Comparison of ENCODE assay signal across 7 cellular contexts in genomic region chr13:105442941-105443340, GRCh38. TPM values are rescaled to one million over a fixed set of nuclear protein-coding genes. Genes with fewer than 3 reads are reported as not detected.
A peak's percentile ranks its signal among the peaks of the same experiment; 100 is the strongest.
DNase-seq lines count a peak whose midpoint lies in the region; ATAC-seq and TF ChIP-seq lines count a peak whose summit lies in the region.

No MANE protein-coding gene starts in this region.

- DNase-seq in HCT116 (ENCODE audit: low read depth, low spot score) (peak; percentile 87), RKO (ENCODE audit: low spot score) (peak; percentile 90), foreskin keratinocyte (peak; percentile 98 to 99), smooth muscle cell (lab: John Stamatoyannopoulos, UW; ENCODE audit: unreplicated experiment) (no peak), GM19240 (ENCODE audit: insufficient read length, low spot score) (no peak), HAP-1 (ENCODE audit: low spot score in 2 of 2) (no peak)
- no peak for DNase-seq in T-helper 2 cell treated with Interferon-gamma antibody and Interleukin-4, amounts not matched to agents 5 μg/mL and 100 μg/mL, for 36 hours (ENCODE audit: low spot score)

- H3K79me2 ChIP-seq in HCT116 (ENCODE audit: insufficient read depth, low read length) (no peaks in the 10 kb centered on the region), smooth muscle cell (ENCODE audit: low read depth) (no peaks in the 10 kb centered on the region)

- no peak overlapping the region for H3K4me3 Mint-ChIP-seq in T-helper 2 cell treated with Interferon-gamma antibody and Interleukin-4, amounts not matched to agents 5 μg/mL and 100 μg/mL, for 36 hours

- no peaks in the 10 kb centered on the region for H3K9me3 Mint-ChIP-seq in T-helper 2 cell treated with Interferon-gamma antibody and Interleukin-4, amounts not matched to agents 5 μg/mL and 100 μg/mL, for 36 hours

- H3K36me3 Mint-ChIP-seq in T-helper 2 cell treated with Interferon-gamma antibody and Interleukin-4, amounts not matched to agents 5 μg/mL and 100 μg/mL, for 36 hours (ENCODE audit: low read depth), result no peaks in the 10 kb centered on the region

- RAD21 ChIA-PET in HCT116 (lab: Charles Lee; ENCODE audit: low non-redundant PET in 1 of 2, low total read pairs in 2 of 2, uncharacterized antibody in 2 of 2, unreplicated experiment in 2 of 2), result no interaction called here

- peak; percentile 54 for ATAC-seq in HCT116
- peak; percentile 99 for ATAC-seq in foreskin keratinocyte

- no peaks in the 10 kb centered on the region for H3K36me3 ChIP-seq in HCT116 (ENCODE audit: control insufficient read depth in 1 of 2, insufficient read depth in 2 of 2, low read length in 2 of 2)
- no peaks in the 10 kb centered on the region for H3K36me3 ChIP-seq in smooth muscle cell (ENCODE audit: low read depth)
- no peaks in the 10 kb centered on the region for H3K36me3 ChIP-seq in HAP-1 (replicated peaks)

- WGBS in smooth muscle cell (ENCODE audit: low lambda C conversion rate), result 50% methylated on average over 1 of the region's 1 CpG

- H3K4me1 ChIP-seq in HCT116 (ENCODE audit: control insufficient read depth in 1 of 2, insufficient read depth in 2 of 2, low read length in 2 of 2) (peaks cover 0 to 10% of the 10 kb centered on the region in 2 experiments), foreskin keratinocyte (peaks cover 23% of the 10 kb centered on the region), smooth muscle cell (ENCODE audit: low read depth) (no peaks in the 10 kb centered on the region), HAP-1 (no peaks in the 10 kb centered on the region)

- POLR2A ChIA-PET in HCT116 (lab: Charles Lee), result no interaction called here

- BruUV-seq in HCT116 (replicated peaks; lab: Mats Ljungman, UMichigan), result no TSS peak

- H2AFZ ChIP-seq in HCT116 (ENCODE audit: low read depth, low read length, poor library complexity, severe bottlenecking) (peak overlapping the region; percentile 89), smooth muscle cell (ENCODE audit: low read depth) (no peak overlapping the region)

- H3K27me3 ChIP-seq in HCT116 (ENCODE audit: insufficient read depth, low read length) (no peaks in the 10 kb centered on the region), foreskin keratinocyte (no peaks in the 10 kb centered on the region), smooth muscle cell (ENCODE audit: low read depth) (no peaks in the 10 kb centered on the region), HAP-1 (ENCODE audit: low read depth) (no peaks in the 10 kb centered on the region)

- no peak overlapping the region for H3K27ac ChIP-seq in HCT116 (ENCODE audit: low read depth, low read length)
- peak overlapping the region; percentile 94 for H3K27ac ChIP-seq in foreskin keratinocyte
- H3K27ac ChIP-seq in smooth muscle cell (ENCODE audit: low read depth), result peak overlapping the region; percentile 93

- no peaks in the 10 kb centered on the region for H3K9me3 ChIP-seq in HCT116 (ENCODE audit: control insufficient read depth in 1 of 2, insufficient read depth in 1 of 2, low read depth in 1 of 2, low read length in 2 of 2)
- H3K9me3 ChIP-seq in smooth muscle cell (replicated peaks; ENCODE audit: low read depth), result no peaks in the 10 kb centered on the region
- no peaks in the 10 kb centered on the region for H3K9me3 ChIP-seq in HAP-1

- TF ChIP-seq POLR2A in HCT116 (IDR thresholded peaks at IDR 0.05; ENCODE audit: borderline replicate concordance, extremely low read depth, insufficient read depth, insufficient read length), result no peak

- no peak for TF ChIP-seq CTCF in HCT116 (IDR thresholded peaks at IDR 0.05 in 2 of 3, conservative IDR thresholded peaks at IDR 0.05 in 1 of 3; ENCODE audit: borderline replicate concordance in 1 of 3, insufficient read depth in 1 of 3, low read depth in 2 of 3, low read length in 2 of 3)
- no peak for TF ChIP-seq CTCF in foreskin keratinocyte (conservative IDR thresholded peaks at IDR 0.05)
- TF ChIP-seq CTCF in smooth muscle cell (IDR thresholded peaks at IDR 0.05; ENCODE audit: borderline replicate concordance, insufficient read depth, poor library complexity, severe bottlenecking), result no peak

- peaks cover 4% of the 10 kb centered on the region; the same call in 1 of the 2 replicates for H3K9me2 ChIP-seq in HCT116 (ENCODE audit: insufficient read depth)

- no peaks in the 10 kb centered on the region for H3F3A ChIP-seq in smooth muscle cell (ENCODE audit: low read depth)

- H3K9ac ChIP-seq in HCT116 (ENCODE audit: low read length) (no peak overlapping the region), smooth muscle cell (ENCODE audit: low read depth) (peak overlapping the region; percentile 70)

- H3K4me2 ChIP-seq in HCT116 (ENCODE audit: low read length) (peak overlapping the region; percentile 18), smooth muscle cell (no peak overlapping the region)

- no peaks in the 10 kb centered on the region for H3K27me3 Mint-ChIP-seq in T-helper 2 cell treated with Interferon-gamma antibody and Interleukin-4, amounts not matched to agents 5 μg/mL and 100 μg/mL, for 36 hours (ENCODE audit: low read depth)

- CTCF ChIA-PET in HCT116 (lab: Charles Lee), result no interaction called here

- H3K4me3 ChIP-seq in HCT116 (replicated peaks in 1 of 2; ENCODE audit: low read depth in 1 of 2, low read length in 2 of 2) (no peak overlapping the region), smooth muscle cell (no peak overlapping the region), HAP-1 (no peak overlapping the region)

- intact Hi-C loops in HCT116 (cut with micrococcal nuclease), result no loop called here

- H3K27ac Mint-ChIP-seq in T-helper 2 cell treated with Interferon-gamma antibody and Interleukin-4, amounts not matched to agents 5 μg/mL and 100 μg/mL, for 36 hours, result no peak overlapping the region

- in situ Hi-C loops in HAP-1 (cut with MboI; ENCODE audit: low sequenced_read_pairs), result no loop called here

- peaks cover 3% of the 10 kb centered on the region for H3K4me1 Mint-ChIP-seq in T-helper 2 cell treated with Interferon-gamma antibody and Interleukin-4, amounts not matched to agents 5 μg/mL and 100 μg/mL, for 36 hours (ENCODE audit: low read depth)

- no peaks in the 10 kb centered on the region for H4K20me1 ChIP-seq in HCT116 (ENCODE audit: insufficient read depth)
- H4K20me1 ChIP-seq in smooth muscle cell (ENCODE audit: low read depth), result no peaks in the 10 kb centered on the region

- no peak for TF ChIP-seq RAD21 in HCT116 (IDR thresholded peaks at IDR 0.05; ENCODE audit: low read depth)

TF ChIP-seq in HCT116, 20 proteins besides CTCF, POLR2A, EP300 and RAD21 (continues in another document):
- TF ChIP-seq ATF3 (IDR thresholded peaks at IDR 0.05) (no peak), FOSL1 (IDR thresholded peaks at IDR 0.05; ENCODE audit: low read depth) (peak; percentile 49; the same call in 1 of the 2 replicates), TCF7L2 (IDR thresholded peaks at IDR 0.05; ENCODE audit: borderline replicate concordance, extremely low read depth, insufficient read depth, insufficient read length) (no peak), ZFX (IDR thresholded peaks at IDR 0.05) (no peak), JUND (IDR thresholded peaks at IDR 0.05) (peak; percentile 40; the same call in 1 of the 2 replicates), SP1 (IDR thresholded peaks at IDR 0.05; ENCODE audit: low read depth) (peak; percentile 30; the same call in 1 of the 2 replicates), SIN3A (IDR thresholded peaks at IDR 0.05; ENCODE audit: low read depth) (no peak), MAX (IDR thresholded peaks at IDR 0.05) (peak; percentile 42), CEBPB (IDR thresholded peaks at IDR 0.05; ENCODE audit: low read depth) (no peak), ZNF274 (IDR thresholded peaks at IDR 0.05; ENCODE audit: low read depth, low read length) (no peak), YY1 (IDR thresholded peaks at IDR 0.05; ENCODE audit: extremely low read depth, insufficient replicate concordance, low read depth, low read length) (no peak), SRF (IDR thresholded peaks at IDR 0.05; ENCODE audit: low read depth) (no peak), EZH2 (IDR thresholded peaks at IDR 0.05) (no peak)
- TF ChIP-seq, protein P1, sequence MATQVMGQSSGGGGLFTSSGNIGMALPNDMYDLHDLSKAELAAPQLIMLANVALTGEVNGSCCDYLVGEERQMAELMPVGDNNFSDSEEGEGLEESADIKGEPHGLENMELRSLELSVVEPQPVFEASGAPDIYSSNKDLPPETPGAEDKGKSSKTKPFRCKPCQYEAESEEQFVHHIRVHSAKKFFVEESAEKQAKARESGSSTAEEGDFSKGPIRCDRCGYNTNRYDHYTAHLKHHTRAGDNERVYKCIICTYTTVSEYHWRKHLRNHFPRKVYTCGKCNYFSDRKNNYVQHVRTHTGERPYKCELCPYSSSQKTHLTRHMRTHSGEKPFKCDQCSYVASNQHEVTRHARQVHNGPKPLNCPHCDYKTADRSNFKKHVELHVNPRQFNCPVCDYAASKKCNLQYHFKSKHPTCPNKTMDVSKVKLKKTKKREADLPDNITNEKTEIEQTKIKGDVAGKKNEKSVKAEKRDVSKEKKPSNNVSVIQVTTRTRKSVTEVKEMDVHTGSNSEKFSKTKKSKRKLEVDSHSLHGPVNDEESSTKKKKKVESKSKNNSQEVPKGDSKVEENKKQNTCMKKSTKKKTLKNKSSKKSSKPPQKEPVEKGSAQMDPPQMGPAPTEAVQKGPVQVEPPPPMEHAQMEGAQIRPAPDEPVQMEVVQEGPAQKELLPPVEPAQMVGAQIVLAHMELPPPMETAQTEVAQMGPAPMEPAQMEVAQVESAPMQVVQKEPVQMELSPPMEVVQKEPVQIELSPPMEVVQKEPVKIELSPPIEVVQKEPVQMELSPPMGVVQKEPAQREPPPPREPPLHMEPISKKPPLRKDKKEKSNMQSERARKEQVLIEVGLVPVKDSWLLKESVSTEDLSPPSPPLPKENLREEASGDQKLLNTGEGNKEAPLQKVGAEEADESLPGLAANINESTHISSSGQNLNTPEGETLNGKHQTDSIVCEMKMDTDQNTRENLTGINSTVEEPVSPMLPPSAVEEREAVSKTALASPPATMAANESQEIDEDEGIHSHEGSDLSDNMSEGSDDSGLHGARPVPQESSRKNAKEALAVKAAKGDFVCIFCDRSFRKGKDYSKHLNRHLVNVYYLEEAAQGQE (IDR thresholded peaks at IDR 0.05; ENCODE audit: low read depth), result no peak

RNA-seq across cellular contexts. Expression of gene DAOA, which starts 22.9 kb away (rescaled TPM):
- not detected for total RNA-seq in HCT116 (2021; ENCODE audit: unreplicated experiment)
- not detected in 2 replicates for polyA plus RNA-seq in HCT116 (2012)
- total RNA-seq in foreskin keratinocyte, result not detected in 2 replicates
- polyA plus RNA-seq in foreskin keratinocyte, result not detected in 2 replicates
- not detected in 2 replicates for total RNA-seq in smooth muscle cell
- not detected in 2 replicates for polyA plus RNA-seq in smooth muscle cell

Comparison
In these comparisons a context has a peak if more than half of its experiments do, and no peak if none do; other contexts are left out.
1. DNase-seq: peak in HCT116 (single experiment), RKO (single experiment) and foreskin keratinocyte (2 of 2); none in smooth muscle cell (single experiment), GM19240 (single experiment), T-helper 2 cell treated with Interferon-gamma antibody and Interleukin-4, amounts not matched to agents 5 μg/mL and 100 μg/mL, for 36 hours (single experiment) and HAP-1 (0 of 2).